1 cellular context compared by ENCODE assay signal in the genomic region with DNA sequence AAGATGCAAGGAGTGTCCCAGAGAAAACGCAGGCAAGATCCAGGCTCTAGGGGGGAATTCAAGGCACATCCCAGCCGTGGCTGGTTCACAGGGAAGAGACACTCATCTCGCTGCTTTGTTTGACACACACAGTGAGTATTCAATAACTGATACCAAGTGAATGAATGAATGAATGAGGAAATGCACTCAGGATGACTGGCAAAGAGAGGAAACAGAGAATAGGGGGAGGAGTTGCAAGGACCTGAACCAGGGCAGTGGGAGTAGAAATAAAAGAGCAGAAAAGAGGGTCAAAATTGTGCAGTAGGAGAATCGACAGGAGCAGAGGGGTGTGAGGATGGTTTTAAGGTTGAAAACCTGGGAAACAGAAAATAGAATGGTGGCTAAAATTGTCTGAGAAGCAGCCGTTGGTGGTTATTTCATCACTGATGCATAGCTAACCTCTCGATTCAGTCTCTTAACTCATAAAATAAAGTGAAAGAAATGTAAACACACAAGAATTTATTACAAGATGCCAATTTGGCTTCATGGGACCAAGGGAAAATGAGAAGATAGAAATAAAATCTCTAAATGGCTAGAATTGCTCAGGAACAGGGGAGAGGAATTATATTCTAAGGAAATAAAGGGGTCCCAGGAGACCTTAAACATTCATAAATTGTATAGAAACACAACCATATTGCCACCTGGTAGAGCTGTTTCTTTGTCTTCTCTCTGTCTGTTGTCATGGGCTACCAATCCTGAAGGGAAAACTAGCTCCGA.
TF ChIP-seq lines count a peak whose summit lies in the region.

No MANE protein-coding gene starts in this region.

TF ChIP-seq in HepG2, 621 proteins besides CTCF, POLR2A, EP300 and RAD21 (continued from another document):
- TF ChIP-seq ZNF543 (CRISPR knock-in tag; IDR thresholded peaks at IDR 0.05) (no peak), ZNF225 (CRISPR knock-in tag; IDR thresholded peaks at IDR 0.05) (no peak), ZZZ3 (CRISPR knock-in tag; IDR thresholded peaks at IDR 0.05; ENCODE audit: borderline replicate concordance) (no peak), ZNF382 (CRISPR knock-in tag; IDR thresholded peaks at IDR 0.05; ENCODE audit: borderline replicate concordance) (no peak), ZNF329 (CRISPR knock-in tag; IDR thresholded peaks at IDR 0.05; ENCODE audit: low read depth) (no peak), ARHGAP35 (CRISPR knock-in tag; IDR thresholded peaks at IDR 0.05; ENCODE audit: borderline replicate concordance) (no peak), RFX1 (IDR thresholded peaks at IDR 0.05) (no peak), ZNF367 (CRISPR knock-in tag; IDR thresholded peaks at IDR 0.05; ENCODE audit: borderline replicate concordance) (no peak)
- TF ChIP-seq, protein P1, sequence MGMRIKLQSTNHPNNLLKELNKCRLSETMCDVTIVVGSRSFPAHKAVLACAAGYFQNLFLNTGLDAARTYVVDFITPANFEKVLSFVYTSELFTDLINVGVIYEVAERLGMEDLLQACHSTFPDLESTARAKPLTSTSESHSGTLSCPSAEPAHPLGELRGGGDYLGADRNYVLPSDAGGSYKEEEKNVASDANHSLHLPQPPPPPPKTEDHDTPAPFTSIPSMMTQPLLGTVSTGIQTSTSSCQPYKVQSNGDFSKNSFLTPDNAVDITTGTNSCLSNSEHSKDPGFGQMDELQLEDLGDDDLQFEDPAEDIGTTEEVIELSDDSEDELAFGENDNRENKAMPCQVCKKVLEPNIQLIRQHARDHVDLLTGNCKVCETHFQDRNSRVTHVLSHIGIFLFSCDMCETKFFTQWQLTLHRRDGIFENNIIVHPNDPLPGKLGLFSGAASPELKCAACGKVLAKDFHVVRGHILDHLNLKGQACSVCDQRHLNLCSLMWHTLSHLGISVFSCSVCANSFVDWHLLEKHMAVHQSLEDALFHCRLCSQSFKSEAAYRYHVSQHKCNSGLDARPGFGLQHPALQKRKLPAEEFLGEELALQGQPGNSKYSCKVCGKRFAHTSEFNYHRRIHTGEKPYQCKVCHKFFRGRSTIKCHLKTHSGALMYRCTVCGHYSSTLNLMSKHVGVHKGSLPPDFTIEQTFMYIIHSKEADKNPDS (CRISPR knock-in tag; IDR thresholded peaks at IDR 0.05), result no peak
